19 cellular contexts compared by ENCODE assay signal in the genomic region with DNA sequence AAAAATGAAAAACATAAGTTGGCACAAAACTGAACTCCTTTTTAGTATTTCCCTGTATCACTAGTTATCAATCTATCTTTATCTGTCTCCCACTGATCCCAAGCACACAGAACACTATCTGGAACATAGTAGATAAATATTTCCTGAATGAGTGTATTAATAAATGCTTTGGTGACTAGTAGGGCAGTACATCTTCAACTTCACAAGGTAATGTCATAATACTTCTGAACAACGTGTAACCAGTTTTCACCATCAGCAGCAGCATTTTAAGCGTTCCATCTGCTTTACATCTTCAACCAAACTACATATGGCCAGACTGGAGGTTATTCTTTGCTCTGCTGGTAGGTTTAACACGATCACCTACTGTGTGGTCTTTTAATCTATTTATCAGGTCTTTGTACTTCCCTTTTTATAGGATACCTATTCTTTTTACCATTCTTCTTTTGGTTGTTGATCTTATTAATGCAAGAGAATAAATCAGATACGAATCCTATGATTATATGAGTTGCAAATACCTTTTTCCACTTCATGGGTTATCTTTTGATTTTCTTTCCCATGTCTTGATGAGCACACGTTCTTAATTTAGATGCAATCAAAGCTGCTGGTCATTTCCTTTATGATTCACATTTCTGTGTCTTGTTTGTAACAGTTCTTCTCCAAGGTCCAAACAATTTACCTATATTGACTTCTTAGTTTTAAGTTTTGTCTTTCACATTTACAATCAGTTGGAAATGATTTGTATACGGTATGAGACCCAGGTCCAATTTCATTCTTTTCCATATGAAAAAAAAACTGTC. TPM values are rescaled to one million over a fixed set of nuclear protein-coding genes. Genes with fewer than 3 reads are reported as not detected.
DNase-seq lines count a peak whose midpoint lies in the region; ATAC-seq and TF ChIP-seq lines count a peak whose summit lies in the region.
"Had no signal": no experiment of that assay in that cellular context is flagged by ENCODE, and none has a peak within 500 bp of the region (broad histone marks: within the 10 kb centered on the region; RNA-seq: fewer than 3 reads in every experiment).

No MANE protein-coding gene starts in this region.

- intact Hi-C loops in mucosa of descending colon (cut with DNase I, micrococcal nuclease): no loop called here

- H3K27ac Mint-ChIP-seq in CD4-positive, CD25-positive, alpha-beta regulatory T cell: peak overlapping the region; percentile 3 to 12 (median 10)
- peak overlapping the region; percentile 85 for H3K27ac Mint-ChIP-seq in chondrocyte (ENCODE audit: unreplicated experiment)

- no peak for ATAC-seq in CD4-positive, CD25-positive, alpha-beta regulatory T cell (ENCODE audit: low read depth in 2 of 2)
- no peak for ATAC-seq in HG03139 (IDR thresholded peaks at IDR 0.05; ENCODE audit: unreplicated experiment)
- ATAC-seq in mucosa of descending colon: no peak
- ATAC-seq: right cardiac atrium had no signal

- H3K27me3 Mint-ChIP-seq in CD4-positive, CD25-positive, alpha-beta regulatory T cell: no peaks in the 10 kb centered on the region
- no peaks in the 10 kb centered on the region for H3K27me3 Mint-ChIP-seq in chondrocyte (ENCODE audit: low read depth)

- H4K20me1 ChIP-seq in GM23248 (ENCODE audit: insufficient read depth): peaks cover 30% of the 10 kb centered on the region; the same call in 1 of the 2 replicates

- peaks cover 24% of the 10 kb centered on the region for H3F3A ChIP-seq in GM23248 (ENCODE audit: insufficient read depth)

- peak overlapping the region in 2 of 4 donors; percentile 4 to 7 for H3K4me3 Mint-ChIP-seq in CD4-positive, CD25-positive, alpha-beta regulatory T cell
- no peak overlapping the region for H3K4me3 Mint-ChIP-seq in chondrocyte (ENCODE audit: unreplicated experiment)

- WGBS in GM23248 (ENCODE audit: low coverage in 1 of 2, low lambda C conversion rate in 2 of 2, missing lambda C conversion rate in 2 of 2), 2 experiments: 53 to 55% methylated on average over 6 of the region's 6 CpGs

- H3K4me3 ChIP-seq in CD4-positive, CD25-positive, alpha-beta regulatory T cell (ENCODE audit: low read depth, low read length): peak overlapping the region; percentile 4
- H3K4me3 ChIP-seq in GM23248: no peak overlapping the region
- H3K4me3 ChIP-seq in neutrophil (ENCODE audit: low read depth in 1 of 2, low read length in 1 of 2): no peak overlapping the region
- H3K4me3 ChIP-seq in mucosa of descending colon: no peak overlapping the region
- H3K4me3 ChIP-seq: BLaER1, tibial artery had no signal

- no peaks in the 10 kb centered on the region for H3K27me3 ChIP-seq in CD4-positive, CD25-positive, alpha-beta regulatory T cell (ENCODE audit: control insufficient read depth, insufficient read depth, low read length)
- no peaks in the 10 kb centered on the region for H3K27me3 ChIP-seq in GM23248 (replicated peaks; ENCODE audit: insufficient read depth)
- H3K27me3 ChIP-seq in neutrophil: no peaks in the 10 kb centered on the region
- H3K27me3 ChIP-seq: BLaER1, tibial artery had no signal

- H2AFZ ChIP-seq in GM23248: no peak overlapping the region

- H3K4me1 Mint-ChIP-seq in CD4-positive, CD25-positive, alpha-beta regulatory T cell: peaks cover 32 to 80% (median 59%) of the 10 kb centered on the region in 4 donors
- H3K4me1 Mint-ChIP-seq in chondrocyte (ENCODE audit: low read depth): peaks cover 73% of the 10 kb centered on the region

- H3K4me1 ChIP-seq in CD4-positive, CD25-positive, alpha-beta regulatory T cell (ENCODE audit: control insufficient read depth, insufficient read depth, low read length, poor library complexity, severe bottlenecking): peaks cover 24% of the 10 kb centered on the region
- H3K4me1 ChIP-seq in GM23248 (ENCODE audit: insufficient read depth) (peaks cover 25% of the 10 kb centered on the region), neutrophil (ENCODE audit: control insufficient read depth in 1 of 2, insufficient read depth in 1 of 2, low read depth in 1 of 2, low read length in 1 of 2) (no peaks in the 10 kb centered on the region), mucosa of descending colon (ENCODE audit: low read depth) (peaks cover 33% of the 10 kb centered on the region)

- in situ Hi-C loops in GM23248 (cut with MboI): no loop called here

- H3K9me3 ChIP-seq in CD4-positive, CD25-positive, alpha-beta regulatory T cell (ENCODE audit: control insufficient read depth in 2 of 2, low read length in 2 of 2): no peaks in the 10 kb centered on the region
- H3K9me3 ChIP-seq in GM23248 (ENCODE audit: low read depth) (no peaks in the 10 kb centered on the region), neutrophil (no peaks in the 10 kb centered on the region), mucosa of descending colon (no peaks in the 10 kb centered on the region)
- H3K9me3 ChIP-seq: BLaER1, tibial artery had no signal

- TF ChIP-seq CTCF in chondrocyte (IDR thresholded peaks at IDR 0.05) (no peak), neutrophil (IDR thresholded peaks at IDR 0.05) (no peak), mucosa of descending colon (IDR thresholded peaks at IDR 0.05) (no peak)

- H3K79me2 ChIP-seq in GM23248 (ENCODE audit: insufficient read depth): peaks cover 100% of the 10 kb centered on the region

- H3K9me2 ChIP-seq in GM23248 (ENCODE audit: insufficient read depth): no peaks in the 10 kb centered on the region

- peaks cover 10% of the 10 kb centered on the region for H3K36me3 ChIP-seq in CD4-positive, CD25-positive, alpha-beta regulatory T cell (ENCODE audit: control insufficient read depth, insufficient read depth, low read length)
- no peaks in the 10 kb centered on the region for H3K36me3 ChIP-seq in GM23248 (ENCODE audit: low read depth)
- H3K36me3 ChIP-seq in neutrophil: peaks cover 5% of the 10 kb centered on the region
- no peaks in the 10 kb centered on the region for H3K36me3 ChIP-seq in mucosa of descending colon (ENCODE audit: low read depth)
- H3K36me3 ChIP-seq: tibial artery had no signal

- no peak overlapping the region for H3K27ac ChIP-seq in CD4-positive, CD25-positive, alpha-beta regulatory T cell (ENCODE audit: insufficient read depth, low read length, poor library complexity, severe bottlenecking)
- H3K27ac ChIP-seq in GM23248: peak overlapping the region; percentile 61
- H3K27ac ChIP-seq in neutrophil: peak overlapping the region; percentile 19
- H3K27ac ChIP-seq: BLaER1 had no signal

- peak overlapping the region; percentile 2; the same call in 1 of the 2 replicates for H3K9ac ChIP-seq in GM23248
- H3K9ac ChIP-seq: BLaER1 had no signal

- peaks cover 7% of the 10 kb centered on the region for H3K36me3 Mint-ChIP-seq in CD4-positive, CD25-positive, alpha-beta regulatory T cell
- no peaks in the 10 kb centered on the region for H3K36me3 Mint-ChIP-seq in chondrocyte (ENCODE audit: low read depth)

- H3K9me3 Mint-ChIP-seq in CD4-positive, CD25-positive, alpha-beta regulatory T cell: no peaks in the 10 kb centered on the region
- H3K9me3 Mint-ChIP-seq in chondrocyte (ENCODE audit: low read depth): no peaks in the 10 kb centered on the region

- peak overlapping the region; percentile 11 for H3K4me2 ChIP-seq in GM23248 (ENCODE audit: unreplicated experiment)
- H3K4me2 ChIP-seq: BLaER1 had no signal

- DNase-seq in CD4-positive, CD25-positive, alpha-beta regulatory T cell: no peak
- DNase-seq in GM23248 (peak; percentile 66), chondrocyte (ENCODE audit: low spot score) (no peak), germinal center (ENCODE audit: low spot score) (no peak), occipital lobe (lab: John Stamatoyannopoulos, UW) (no peak), mucosa of descending colon (no peak)
- DNase-seq: activated CD4-positive, alpha-beta T cell treated with anti-CD3 and anti-CD28 coated beads for 48 hours; cortex of kidney; DMS53; erythroblast; hippocampal formation; KBM-7; NCI-H1048; right cardiac atrium; stimulated activated CD4-positive, alpha-beta T cell treated with anti-CD3 and anti-CD28 coated beads, Interleukin-2, amount 100 ng/mL, for 48 hours; tibial artery had no signal

RNA-seq across cellular contexts. Expression of a gene that starts 16.3 kb away (rescaled TPM):
- total RNA-seq in CD4-positive, CD25-positive, alpha-beta regulatory T cell: 177 TPM
- 100 to 1,000 TPM in 2 of 4 donors, 10 to 100 TPM in 2; 96.2 to 104 (median 98.9) TPM for polyA plus RNA-seq in CD4-positive, CD25-positive, alpha-beta regulatory T cell
- total RNA-seq in GM23248 (2014; rRNA removed; shearing (Covaris generic)): 85.6 and 125 TPM in 2 replicates
- polyA plus RNA-seq in GM23248 (2016; fragmentation: Nextera tagmentation; extraction: Ambion mirVana): 60.9 and 69.3 TPM in 2 replicates
- total RNA-seq in chondrocyte: 82.5 to 85.5 TPM (median 84.0 TPM) in 3 replicates
- total RNA-seq in occipital lobe: 55.4 TPM
- 100 to 1,000 TPM; 167 to 246 (median 179) TPM for total RNA-seq in mucosa of descending colon

RNA-seq across cellular contexts. Expression of a gene that starts 17.9 kb away (rescaled TPM):
- total RNA-seq in CD4-positive, CD25-positive, alpha-beta regulatory T cell: 15.5 TPM
- 10 to 100 TPM; 41.5 to 57.7 (median 53.7) TPM for polyA plus RNA-seq in CD4-positive, CD25-positive, alpha-beta regulatory T cell
- 7.8 and 30.3 TPM in 2 replicates for total RNA-seq in GM23248 (2014; rRNA removed; shearing (Covaris generic))
- polyA plus RNA-seq in GM23248 (2016; fragmentation: Nextera tagmentation; extraction: Ambion mirVana): 34.1 and 35.2 TPM in 2 replicates
- total RNA-seq in chondrocyte (11.8 to 17.2 TPM (median 15.1 TPM) in 3 replicates), occipital lobe (20.7 TPM), mucosa of descending colon (10 to 100 TPM; 17.2 to 25.5 (median 21.4) TPM)

RNA-seq across cellular contexts. Expression of a gene that starts 46.2 kb away (rescaled TPM):
- 6.1 TPM for total RNA-seq in CD4-positive, CD25-positive, alpha-beta regulatory T cell
- polyA plus RNA-seq in CD4-positive, CD25-positive, alpha-beta regulatory T cell: under 1 TPM in 2 of 4 donors, not detected in 2; 0.23 to 0.25 TPM
- 0.76 and 1.4 TPM in 2 replicates for total RNA-seq in GM23248 (2014; rRNA removed; shearing (Covaris generic))
- polyA plus RNA-seq in GM23248 (2016; fragmentation: Nextera tagmentation; extraction: Ambion mirVana): 0.25 TPM in 1 of 2 replicates, not detected in the other
- total RNA-seq in chondrocyte (0.90 to 2.8 TPM (median 0.90 TPM) in 3 replicates), occipital lobe (0.47 TPM), mucosa of descending colon (1 to 10 TPM; 4.1 to 6.8 (median 6.0) TPM)
